In genomic region chr3:134059680-134060560, GRCh38 we compare ENCODE assay signal across 16 cellular contexts. TPM values are rescaled to one million over a fixed set of nuclear protein-coding genes. Genes with fewer than 3 reads are reported as not detected.
DNase-seq lines count a peak whose midpoint lies in the region; ATAC-seq, FAIRE-seq and TF ChIP-seq lines count a peak whose summit lies in the region.
"Had no signal": no experiment of that assay in that cellular context is flagged by ENCODE, and none has a peak within 500 bp of the region (broad histone marks: within the 10 kb centered on the region; RNA-seq: fewer than 3 reads in every experiment).

No MANE protein-coding gene starts in this region.

- H3K36me3 Mint-ChIP-seq in Caco-2 (ENCODE audit: insufficient read depth, unreplicated experiment): no peaks in the 10 kb centered on the region
- no peaks in the 10 kb centered on the region for H3K36me3 Mint-ChIP-seq in stimulated activated memory B cell treated with anti-CD40 and anti-IgM and Interleukin-4, amounts not matched to agents 10 μg/mL and 1 μg/mL and 100 μg/mL, for 72 hours

- no peak for FAIRE-seq in pancreas (lab: Jason Lieb, UNC)
- FAIRE-seq: H1 had no signal

- POLR2A ChIA-PET in Caco-2 (lab: Charles Lee): no interaction called here

- no TSS peak for BruUV-seq in Caco-2 (replicated peaks; lab: Mats Ljungman, UMichigan)

- no peak overlapping the region for H3K27ac ChIP-seq in pancreas
- no peak overlapping the region for H3K27ac ChIP-seq in Karpas-422 (ENCODE audit: low read length)
- H3K27ac ChIP-seq: epithelial cell of prostate, HL-60 had no signal

- no peaks in the 10 kb centered on the region for H4K20me1 ChIP-seq in Karpas-422 (ENCODE audit: insufficient read depth, low read depth, low read length)

- no peak overlapping the region for H2AFZ ChIP-seq in Karpas-422 (ENCODE audit: low read length)

- no peak overlapping the region for H3K9ac ChIP-seq in Karpas-422 (ENCODE audit: low read length)

- no peaks in the 10 kb centered on the region for H3K9me2 ChIP-seq in Karpas-422 (replicated peaks; ENCODE audit: insufficient read depth, low read length)

- no peak overlapping the region for H3K4me3 ChIP-seq in Caco-2 (ENCODE audit: low read depth, low read length)
- no peak overlapping the region for H3K4me3 ChIP-seq in fibroblast of mammary gland (ENCODE audit: control insufficient read depth, low read depth, low read length)
- no peak overlapping the region for H3K4me3 ChIP-seq in pancreas
- H3K4me3 ChIP-seq in Karpas-422 (ENCODE audit: low read length): no peak overlapping the region

- 42% methylated on average over 9 of the region's 9 CpGs for WGBS in pancreas, 2 donors

- DNase-seq in Caco-2 (peak; percentile 30 to 44), NCI-H69 (lab: John Stamatoyannopoulos, UW) (peak; percentile 3), fibroblast of mammary gland (ENCODE audit: low read depth) (peak; percentile 25), pancreas (no peak), glomerular visceral epithelial cell (ENCODE audit: extremely low spot score) (no peak), Karpas-422 (no peak)
- no peak for DNase-seq in activated CD4-positive, alpha-beta T cell treated with anti-CD3 and anti-CD28 coated beads, Interleukin-2, amount 50 U/mL, for 48 hours
- DNase-seq: activated CD4-positive, alpha-beta T cell treated with anti-CD3 and anti-CD28 coated beads, Interleukin-2, amount 50 U/mL, for 4 hours; activated gamma-delta T cell; CD4-positive, alpha-beta T cell; NCI-H524 had no signal

- H3K4me1 ChIP-seq in Caco-2 (peaks cover 48% of the 10 kb centered on the region), pancreas (peaks cover 0 to 23% (median 5%) of the 10 kb centered on the region in 3 donors), Karpas-422 (ENCODE audit: low read length) (no peaks in the 10 kb centered on the region)

- H3K36me3 ChIP-seq in Caco-2 (ENCODE audit: control insufficient read depth, insufficient read depth, low read length): no peaks in the 10 kb centered on the region
- H3K36me3 ChIP-seq in pancreas: no peaks in the 10 kb centered on the region
- H3K36me3 ChIP-seq in Karpas-422 (ENCODE audit: insufficient read depth, low read length): no peaks in the 10 kb centered on the region

- H3K4me3 Mint-ChIP-seq in Caco-2 (ENCODE audit: unreplicated experiment): no peak overlapping the region
- no peak overlapping the region for H3K4me3 Mint-ChIP-seq in stimulated activated memory B cell treated with anti-CD40 and anti-IgM and Interleukin-4, amounts not matched to agents 10 μg/mL and 1 μg/mL and 100 μg/mL, for 72 hours
- H3K4me3 Mint-ChIP-seq: CD4-positive, alpha-beta T cell had no signal

- H3K79me2 ChIP-seq in Karpas-422 (ENCODE audit: low read length): no peaks in the 10 kb centered on the region

- H3K4me2 ChIP-seq in Karpas-422 (ENCODE audit: low read depth, low read length, poor library complexity, severe bottlenecking): no peak overlapping the region

- H3K9me3 ChIP-seq in Caco-2 (no peaks in the 10 kb centered on the region), pancreas (no peaks in the 10 kb centered on the region), Karpas-422 (ENCODE audit: low read length) (no peaks in the 10 kb centered on the region)

- H3K27me3 Mint-ChIP-seq in Caco-2 (ENCODE audit: insufficient read depth, unreplicated experiment): no peaks in the 10 kb centered on the region
- H3K27me3 Mint-ChIP-seq in stimulated activated memory B cell treated with anti-CD40 and anti-IgM and Interleukin-4, amounts not matched to agents 10 μg/mL and 1 μg/mL and 100 μg/mL, for 72 hours: peaks cover 30% of the 10 kb centered on the region
- H3K27me3 Mint-ChIP-seq: CD4-positive, alpha-beta T cell had no signal

- H3K9me3 Mint-ChIP-seq in Caco-2 (ENCODE audit: unreplicated experiment): no peaks in the 10 kb centered on the region
- H3K9me3 Mint-ChIP-seq in stimulated activated memory B cell treated with anti-CD40 and anti-IgM and Interleukin-4, amounts not matched to agents 10 μg/mL and 1 μg/mL and 100 μg/mL, for 72 hours: no peaks in the 10 kb centered on the region
- H3K9me3 Mint-ChIP-seq: CD4-positive, alpha-beta T cell had no signal

- TF ChIP-seq CTCF in Caco-2 (IDR thresholded peaks at IDR 0.05; ENCODE audit: insufficient read depth in 1 of 2, low read depth in 1 of 2, low read length in 1 of 2, severe bottlenecking in 1 of 2, unreplicated experiment in 1 of 2) (peak in 1 of 2 experiments; percentile 33), fibroblast of mammary gland (conservative IDR thresholded peaks at IDR 0.05; ENCODE audit: control insufficient read depth, insufficient read depth, low read depth, low read length) (no peak), pancreas (IDR thresholded peaks at IDR 0.05) (no peak)

- no peak overlapping the region for H3K27ac Mint-ChIP-seq in Caco-2 (ENCODE audit: unreplicated experiment)
- H3K27ac Mint-ChIP-seq in stimulated activated memory B cell treated with anti-CD40 and anti-IgM and Interleukin-4, amounts not matched to agents 10 μg/mL and 1 μg/mL and 100 μg/mL, for 72 hours: no peak overlapping the region
- H3K27ac Mint-ChIP-seq: CD4-positive, alpha-beta T cell had no signal

- CTCF ChIA-PET in Caco-2 (lab: Charles Lee): interaction anchor here (0.9 to 1.3 kb wide), 2 partner anchors 68 to 130 kb away, joined by 4 to 5 read pairs; no protein-coding TSS in a partner anchor

- intact Hi-C loops in Caco-2 (cut with micrococcal nuclease; ENCODE audit: unreplicated experiment) (loop anchor here (1.0 to 5.0 kb wide), 3 partner anchors 130 to 398 kb away; partner anchors contain the start of gene TOPBP1), pancreas (cut with DNase I) (no loop called here)

- H3K27me3 ChIP-seq in Caco-2 (replicated peaks; ENCODE audit: control insufficient read depth, insufficient read depth, low read length) (no peaks in the 10 kb centered on the region), pancreas (no peaks in the 10 kb centered on the region), Karpas-422 (ENCODE audit: low read length) (no peaks in the 10 kb centered on the region)

- H3K4me1 Mint-ChIP-seq in Caco-2 (ENCODE audit: low read depth, unreplicated experiment): peaks cover 29% of the 10 kb centered on the region
- no peaks in the 10 kb centered on the region for H3K4me1 Mint-ChIP-seq in stimulated activated memory B cell treated with anti-CD40 and anti-IgM and Interleukin-4, amounts not matched to agents 10 μg/mL and 1 μg/mL and 100 μg/mL, for 72 hours

- peak in 3 of 4 donors; percentile 4 to 28 (median 25) for ATAC-seq in pancreas
- no peak for ATAC-seq in stimulated activated memory B cell treated with anti-CD40 and anti-IgM and Interleukin-4, amounts not matched to agents 10 μg/mL and 1 μg/mL and 100 μg/mL, for 72 hours

RNA-seq across cellular contexts. Expression of gene SLCO2A1, which starts 30.2 kb away (rescaled TPM):
- 2.2 and 2.5 TPM in 2 replicates for total RNA-seq in Caco-2 (2022)
- total RNA-seq in pancreas: 10 to 100 TPM in 4 of 6 donors, 1 to 10 TPM in 2; 4.6 to 16.8 (median 10.4) TPM
- polyA plus RNA-seq in pancreas: 10 to 100 TPM in 1 of 2 donors, 1 to 10 TPM in 1; 7.2 to 17.5 TPM
- not detected in 2 replicates for total RNA-seq in Karpas-422 (2014; rRNA removed; shearing (Covaris generic); ENCODE audit: low replicate concordance)
- total RNA-seq: CD4-positive, alpha-beta T cell; mononuclear cell had no signal

Comparison
In these comparisons a context has a peak if more than half of its experiments do, and no peak if none do; other contexts are left out.
1. DNase-seq: peak in Caco-2 (2 of 2), NCI-H69 (single experiment) and fibroblast of mammary gland (single experiment); none in pancreas (0 of 6), glomerular visceral epithelial cell (single experiment), Karpas-422 (single experiment) and activated CD4-positive, alpha-beta T cell treated with anti-CD3 and anti-CD28 coated beads, Interleukin-2, amount 50 U/mL, for 48 hours (0 of 2).